In the genomic region with DNA sequence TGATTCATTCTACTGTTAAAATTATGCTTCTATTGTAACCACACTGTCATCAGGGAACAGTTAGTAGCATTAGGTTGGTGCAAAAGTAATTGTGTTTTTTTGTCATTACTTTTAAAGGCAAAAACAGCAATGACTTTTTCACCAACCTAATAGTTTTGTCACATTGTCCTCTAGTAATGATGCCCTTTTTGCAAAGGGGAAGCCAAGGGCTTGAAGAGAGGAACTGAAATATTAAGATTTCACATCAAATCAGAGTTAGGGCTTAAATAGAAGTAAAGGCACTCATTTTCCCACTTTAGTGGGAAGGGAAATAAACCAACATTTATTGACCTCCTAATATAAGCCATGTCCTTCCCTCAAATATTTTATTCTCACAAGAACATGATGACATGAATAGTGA, we compare ENCODE assay signal across 29 cellular contexts.
"Had no signal": no experiment of that assay in that cellular context is flagged by ENCODE, and none has a peak within 500 bp of the region (broad histone marks: within the 10 kb centered on the region; RNA-seq: fewer than 3 reads in every experiment).

No MANE protein-coding gene starts in this region.

- H3K27ac ChIP-seq: colonic mucosa, coronary artery, epithelial cell of prostate, esophagus muscularis mucosa, esophagus squamous epithelium, foreskin keratinocyte, gastrocnemius medialis, gastroesophageal sphincter, heart left ventricle, heart right ventricle had no signal

- H3K4me1 ChIP-seq: colonic mucosa, esophagus muscularis mucosa, esophagus squamous epithelium, foreskin keratinocyte, gastrocnemius medialis, gastroesophageal sphincter, heart left ventricle, heart right ventricle had no signal

- H3K4me3 ChIP-seq: colonic mucosa, coronary artery, dorsolateral prefrontal cortex, esophagus muscularis mucosa, esophagus squamous epithelium, gastrocnemius medialis, gastroesophageal sphincter, heart left ventricle, heart right ventricle had no signal

- FAIRE-seq: colon, endometrium, endothelial cell of umbilical vein, frontal cortex had no signal

- H3K9me3 ChIP-seq: colonic mucosa, esophagus muscularis mucosa, esophagus squamous epithelium, gastrocnemius medialis, heart left ventricle, heart right ventricle had no signal

- DNase-seq: colonic mucosa; cortex of kidney; dermis blood vessel endothelial cell; dorsolateral prefrontal cortex; effector CD4-positive, alpha-beta T cell; effector CD8-positive, alpha-beta T cell; effector memory CD4-positive, alpha-beta T cell; effector memory CD8-positive, alpha-beta T cell; endodermal cell; erythroblast; esophagus squamous epithelium; foreskin fibroblast; foreskin keratinocyte; foreskin melanocyte; gastrocnemius medialis; glutamatergic neuron; head of caudate nucleus; heart left ventricle; heart right ventricle had no signal

- H3K27ac Mint-ChIP-seq: dendritic cell treated with granulocyte-macrophage colony-stimulating factor and Interleukin-4, amounts not matched to agents 40 ng/mL and 50 ng/mL, for 4 days; effector memory CD8-positive, alpha-beta T cell; endodermal cell had no signal

- H3K4me3 Mint-ChIP-seq: dendritic cell treated with granulocyte-macrophage colony-stimulating factor and Interleukin-4, amounts not matched to agents 40 ng/mL and 50 ng/mL, for 4 days; effector memory CD8-positive, alpha-beta T cell; endodermal cell had no signal

- H3K4me1 Mint-ChIP-seq: endodermal cell had no signal

- H3K27me3 Mint-ChIP-seq: effector memory CD8-positive, alpha-beta T cell had no signal

- ATAC-seq: effector memory CD8-positive, alpha-beta T cell; esophagus mucosa; foreskin keratinocyte; gastrocnemius medialis; gastroesophageal sphincter; heart left ventricle; heart right ventricle had no signal

- H3K9me3 Mint-ChIP-seq: dendritic cell treated with granulocyte-macrophage colony-stimulating factor and Interleukin-4, amounts not matched to agents 40 ng/mL and 50 ng/mL, for 4 days; endodermal cell had no signal

- H3K36me3 ChIP-seq: colonic mucosa, esophagus muscularis mucosa, esophagus squamous epithelium, gastrocnemius medialis, gastroesophageal sphincter, heart left ventricle, heart right ventricle had no signal

- H3K27me3 ChIP-seq: colonic mucosa, dorsolateral prefrontal cortex, esophagus muscularis mucosa, esophagus squamous epithelium, foreskin keratinocyte, gastrocnemius medialis, heart left ventricle had no signal
